Comparison of ENCODE assay signal across 17 cellular contexts in the genomic region with DNA sequence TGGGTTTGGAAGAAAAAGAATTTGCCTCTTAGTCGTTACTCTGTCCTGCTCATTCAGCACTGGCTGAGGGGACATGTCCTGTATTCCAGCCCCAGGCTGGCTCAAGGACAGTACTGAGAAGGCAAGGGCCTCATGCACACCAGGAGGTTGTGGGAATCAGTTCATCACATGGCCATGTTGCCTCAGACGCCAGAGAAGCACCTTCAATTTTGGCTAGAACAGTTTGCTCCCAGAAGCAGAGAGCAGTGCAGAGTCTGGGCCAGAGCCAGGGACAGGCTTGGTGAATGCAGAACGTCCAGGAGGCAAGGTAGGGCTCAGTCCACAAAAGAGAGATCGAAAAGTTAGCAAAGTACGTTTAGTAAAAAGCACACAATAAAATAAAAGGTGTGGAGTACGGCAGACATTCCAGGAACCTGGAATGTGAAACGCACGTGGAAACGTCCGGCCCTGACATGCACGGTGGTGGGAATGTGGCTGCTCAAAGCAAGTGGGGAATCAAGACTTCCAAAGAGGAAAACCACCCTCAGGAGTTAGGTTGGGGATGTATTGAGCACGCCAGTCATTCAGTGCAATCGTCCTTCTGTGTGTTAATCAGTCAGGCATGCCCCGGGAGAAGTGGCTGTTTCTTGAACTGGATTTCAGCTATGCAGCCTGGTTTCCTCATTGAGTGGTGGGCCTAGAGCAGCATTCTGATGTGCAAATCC. TPM values are rescaled to one million over a fixed set of nuclear protein-coding genes. Genes with fewer than 3 reads are reported as not detected.
DNase-seq lines count a peak whose midpoint lies in the region; ATAC-seq and TF ChIP-seq lines count a peak whose summit lies in the region.
"Had no signal": no experiment of that assay in that cellular context is flagged by ENCODE, and none has a peak within 500 bp of the region (broad histone marks: within the 10 kb centered on the region; RNA-seq: fewer than 3 reads in every experiment).

No MANE protein-coding gene starts in this region.

- WGBS in heart left ventricle, 4 donors, result 69 to 76% (median 73%) methylated on average over 14 of the region's 14 CpGs

- POLR2A ChIA-PET in RWPE1 (lab: Yijun Ruan, JAX; ENCODE audit: low non-redundant PET), result no interaction called here

- DNase-seq in RWPE1 (ENCODE audit: low spot score), result no peak
- DNase-seq in heart left ventricle, result peak in 2 of 5 donors; percentile 66 to 72
- no peak for DNase-seq in islet precursor cell
- DNase-seq in SW480 (ENCODE audit: low spot score), result no peak
- no peak for DNase-seq in iPS-NIHi7 (ENCODE audit: extremely low spot score)
- no peak for DNase-seq in dermis blood vessel endothelial cell
- DNase-seq: activated CD4-positive, CD25-positive, alpha-beta regulatory T cell treated with anti-CD3 and anti-CD28 coated beads, Interleukin-2, amount 50 U/mL, for 72 hours; activated CD8-positive, alpha-beta memory T cell treated with anti-CD3 and anti-CD28 coated beads, Interleukin-2, amount 50 U/mL, for 4 hours; central memory CD4-positive, alpha-beta T cell; DMS153; KG1; NCI-H1694; PC-9; T-cell had no signal

- no peaks in the 10 kb centered on the region for H3K79me2 ChIP-seq in parathyroid adenoma

- peak overlapping the region; percentile 39 to 94 (median 90); a peak in 21 of 22 replicates for H3K27ac ChIP-seq in BLaER1 treated with 17β-estradiol and CSF1 and Interleukin-3, amounts not matched to agents 10 nM and 100 nM
- peak overlapping the region; percentile 98 for H3K27ac ChIP-seq in RWPE1
- H3K27ac ChIP-seq in heart left ventricle, result peak overlapping the region; percentile 35 to 94 (median 86)
- H3K27ac ChIP-seq in parathyroid adenoma, result peak overlapping the region; percentile 79
- H3K27ac ChIP-seq: PC-9 had no signal

- no peaks in the 10 kb centered on the region; a peak in 1 of 22 replicates for H4K20me1 ChIP-seq in BLaER1 treated with 17β-estradiol and CSF1 and Interleukin-3, amounts not matched to agents 10 nM and 100 nM

- H2AFZ ChIP-seq in parathyroid adenoma, result peak overlapping the region; percentile 1
- H2AFZ ChIP-seq: PC-9 had no signal

- H3K4me2 ChIP-seq in BLaER1 treated with 17β-estradiol and CSF1 and Interleukin-3, amounts not matched to agents 10 nM and 100 nM, result peak overlapping the region; percentile 69 to 98 (median 93)
- H3K4me2 ChIP-seq in parathyroid adenoma (ENCODE audit: low read length), result no peak overlapping the region
- H3K4me2 ChIP-seq: PC-9 had no signal

- peak overlapping the region; percentile 49 to 85 (median 78); a peak in 19 of 22 replicates for H3K9ac ChIP-seq in BLaER1 treated with 17β-estradiol and CSF1 and Interleukin-3, amounts not matched to agents 10 nM and 100 nM
- H3K9ac ChIP-seq in parathyroid adenoma, result no peak overlapping the region

- H3K9me3 ChIP-seq in BLaER1 treated with 17β-estradiol and CSF1 and Interleukin-3, amounts not matched to agents 10 nM and 100 nM (replicated peaks in 1 of 11), result no peaks in the 10 kb centered on the region
- H3K9me3 ChIP-seq in heart left ventricle (no peaks in the 10 kb centered on the region), parathyroid adenoma (ENCODE audit: control insufficient read depth, low read length) (no peaks in the 10 kb centered on the region)

- intact Hi-C loops in heart left ventricle (cut with DNase I), result loop anchor here in 4 of 10 donors (5.0 to 10.0 kb wide), 3 partner anchors 92 to 330 kb away; a partner anchor contains a TSS

- H3K4me1 ChIP-seq in BLaER1 treated with 17β-estradiol and CSF1 and Interleukin-3, amounts not matched to agents 10 nM and 100 nM, result peaks cover 71 to 89% (median 80%) of the 10 kb centered on the region in 10 experiments
- H3K4me1 ChIP-seq in heart left ventricle (peaks cover 5 to 74% (median 42%) of the 10 kb centered on the region in 12 donors), parathyroid adenoma (peaks cover 10% of the 10 kb centered on the region)

- peak overlapping the region in 4 of 10 experiments; percentile 8 to 72 (median 62); a peak in 4 of 20 replicates for H3K4me3 ChIP-seq in BLaER1 treated with 17β-estradiol and CSF1 and Interleukin-3, amounts not matched to agents 10 nM and 100 nM
- H3K4me3 ChIP-seq in heart left ventricle (no peak overlapping the region), parathyroid adenoma (ENCODE audit: low read depth, low read length) (no peak overlapping the region)
- H3K4me3 ChIP-seq: PC-9 had no signal

- TF ChIP-seq CTCF in RWPE1 (conservative IDR thresholded peaks at IDR 0.05; ENCODE audit: low read depth) (no peak), heart left ventricle (IDR thresholded peaks at IDR 0.05) (no peak), parathyroid adenoma (IDR thresholded peaks at IDR 0.05) (no peak)

- ATAC-seq in heart left ventricle, result peak; percentile 8 to 21 (median 15)
- ATAC-seq: T-cell had no signal

- CTCF ChIA-PET in RWPE1 (lab: Yijun Ruan, JAX), result no interaction called here

- H3K36me3 ChIP-seq in BLaER1 treated with 17β-estradiol and CSF1 and Interleukin-3, amounts not matched to agents 10 nM and 100 nM, result peaks cover 0 to 7% (median 0%) of the 10 kb centered on the region in 11 experiments; a peak in 2 of 22 replicates
- H3K36me3 ChIP-seq in heart left ventricle (no peaks in the 10 kb centered on the region), parathyroid adenoma (ENCODE audit: control insufficient read depth, insufficient read depth, low read length) (no peaks in the 10 kb centered on the region)

- no peak for TF ChIP-seq POLR2A in heart left ventricle (IDR thresholded peaks at IDR 0.05)

- no peaks in the 10 kb centered on the region for H3K27me3 ChIP-seq in BLaER1 treated with 17β-estradiol and CSF1 and Interleukin-3, amounts not matched to agents 10 nM and 100 nM
- H3K27me3 ChIP-seq in heart left ventricle, result no peaks in the 10 kb centered on the region
- no peaks in the 10 kb centered on the region for H3K27me3 ChIP-seq in parathyroid adenoma (ENCODE audit: control insufficient read depth, insufficient read depth, low read length)

RNA-seq across cellular contexts. Expression of a gene that starts 1.2 kb away (rescaled TPM):
- 10 to 100 TPM in 1 of 9 donors, 1 to 10 TPM in 8; 1.6 to 15.1 (median 5.9) TPM for total RNA-seq in heart left ventricle
- 1 to 10 TPM; 2.1 to 3.1 TPM for polyA plus RNA-seq in heart left ventricle
- total RNA-seq in dermis blood vessel endothelial cell, result 0.74 and 2.9 TPM in 2 replicates
- total RNA-seq: NCI-H460 had no signal
